Comparison of ENCODE assay signal across 10 cellular contexts in genomic region chr16:48413291-48413690, GRCh38.
"Had no signal": no experiment of that assay in that cellular context is flagged by ENCODE, and none has a peak within 500 bp of the region (broad histone marks: within the 10 kb centered on the region; RNA-seq: fewer than 3 reads in every experiment).

No MANE protein-coding gene starts in this region.

- H3K36me3 Mint-ChIP-seq: natural killer cell treated with Interleukin-12 subunit alpha and Interleukin-12 subunit beta and Interleukin-15 and Interleukin-18, amount 100 ng/mL, for 72 hours; type B pancreatic cell had no signal

- H3K27me3 Mint-ChIP-seq: type B pancreatic cell had no signal

- H3K27ac Mint-ChIP-seq: activated CD8-positive, alpha-beta T cell treated with anti-CD3 and anti-CD28 coated beads for 36 hours; activated T-helper 2 cell treated with anti-CD3 and anti-CD28 coated beads, Interferon-gamma antibody, Interleukin-2, Interleukin-4, amounts not matched to agents 10 μg/mL and 5 μg/mL and 100 μg/mL, durations not matched to agents 14 hours and 24 hours and 36 hours; natural killer cell treated with Interleukin-12 subunit alpha and Interleukin-12 subunit beta and Interleukin-15 and Interleukin-18, amount 100 ng/mL, for 72 hours; type B pancreatic cell had no signal

- H3K4me3 Mint-ChIP-seq: activated CD8-positive, alpha-beta T cell treated with anti-CD3 and anti-CD28 coated beads for 36 hours; type B pancreatic cell had no signal

- H3K9me3 Mint-ChIP-seq: activated CD8-positive, alpha-beta T cell treated with anti-CD3 and anti-CD28 coated beads for 36 hours; activated T-helper 2 cell treated with anti-CD3 and anti-CD28 coated beads, Interferon-gamma antibody, Interleukin-2, Interleukin-4, amounts not matched to agents 10 μg/mL and 5 μg/mL and 100 μg/mL, durations not matched to agents 14 hours and 24 hours and 36 hours; natural killer cell treated with Interleukin-12 subunit alpha and Interleukin-12 subunit beta and Interleukin-15 and Interleukin-18, amount 100 ng/mL, for 72 hours; type B pancreatic cell had no signal

- DNase-seq: colonic mucosa; effector CD4-positive, alpha-beta T cell; gastrocnemius medialis; left lung; T1000 had no signal

- H3K4me3 ChIP-seq: adrenal gland, colonic mucosa, gastrocnemius medialis, left lung had no signal
